ENCODE assay signal across 16 cellular contexts in the genomic region with DNA sequence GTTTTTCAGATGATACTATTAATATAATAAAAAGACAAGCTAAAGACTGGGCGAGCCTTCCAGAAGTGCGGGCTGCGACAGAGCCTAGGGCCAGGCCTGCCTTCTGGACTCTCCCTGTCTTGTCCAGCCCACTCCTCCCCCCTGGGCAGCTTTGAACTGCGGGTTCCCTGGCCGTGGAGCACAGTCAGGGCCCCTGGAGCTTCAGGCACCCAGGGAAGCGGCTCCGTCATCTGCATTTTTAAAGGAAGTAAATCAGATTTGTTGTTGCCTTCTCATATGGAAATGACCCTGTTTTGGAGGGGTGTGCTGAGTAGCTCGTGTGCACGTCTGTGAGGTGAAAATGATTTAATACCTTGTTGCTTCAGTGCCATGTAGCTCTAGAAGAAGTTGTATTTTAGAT.
"Had no signal": no experiment of that assay in that cellular context is flagged by ENCODE, and none has a peak within 500 bp of the region (broad histone marks: within the 10 kb centered on the region; RNA-seq: fewer than 3 reads in every experiment).

No MANE protein-coding gene starts in this region.

- H3K9me3 ChIP-seq: left lung, stomach had no signal

- ATAC-seq: foreskin keratinocyte, left lung had no signal

- H3K27me3 ChIP-seq: dorsolateral prefrontal cortex, foreskin keratinocyte, left lung, stomach had no signal

- H3K4me1 ChIP-seq: foreskin keratinocyte had no signal

- DNase-seq: activated CD4-positive, alpha-beta T cell treated with anti-CD3 and anti-CD28 coated beads, Interleukin-2, amount 10 ng/mL, durations not matched to agents 24 days and 14 days; activated CD8-positive, alpha-beta memory T cell treated with anti-CD3 and anti-CD28 coated beads, Interleukin-2, amount 50 U/mL, for 48 hours; caudate nucleus; endodermal cell; foreskin keratinocyte; hypothalamus; kidney; nucleus accumbens; retina; stomach; T-helper 1 cell; T1000; trophoblast cell had no signal

- H3K4me3 ChIP-seq: dorsolateral prefrontal cortex, left lung, stomach had no signal

- H3K27ac ChIP-seq: dorsolateral prefrontal cortex, epithelial cell of prostate, foreskin keratinocyte, left lung, stomach had no signal
